8 cellular contexts compared by ENCODE assay signal in genomic region chr12:118052324-118053070, GRCh38. TPM values are rescaled to one million over a fixed set of nuclear protein-coding genes. Genes with fewer than 3 reads are reported as not detected.
A peak's percentile ranks its signal among the peaks of the same experiment; 100 is the strongest.
DNase-seq lines count a peak whose midpoint lies in the region; ATAC-seq and TF ChIP-seq lines count a peak whose summit lies in the region.

No MANE protein-coding gene starts in this region.

- H3K4me3 ChIP-seq in SJCRH30 (no peak overlapping the region), epithelial cell of proximal tubule (ENCODE audit: low read depth, low read length) (no peak overlapping the region), muscle layer of duodenum (ENCODE audit: low read depth in 1 of 2, low read length in 2 of 2) (no peak overlapping the region), vagina (no peak overlapping the region)

- intact Hi-C loops in vagina (cut with DNase I), result no loop called here

- TF ChIP-seq CTCF in epithelial cell of proximal tubule (conservative IDR thresholded peaks at IDR 0.05; ENCODE audit: low read depth, low read length) (no peak), vagina (IDR thresholded peaks at IDR 0.05) (no peak)

- H3K9me3 ChIP-seq in SJCRH30 (replicated peaks), result no peaks in the 10 kb centered on the region
- no peaks in the 10 kb centered on the region for H3K9me3 ChIP-seq in muscle layer of duodenum (ENCODE audit: control insufficient read depth in 1 of 2, low read length in 2 of 2)
- no peaks in the 10 kb centered on the region for H3K9me3 ChIP-seq in vagina

- ATAC-seq in HG02678 (IDR thresholded peaks at IDR 0.05; ENCODE audit: unreplicated experiment) (no peak), GM18909 (IDR thresholded peaks at IDR 0.05; ENCODE audit: poor library complexity, unreplicated experiment) (no peak)

- peaks cover 15% of the 10 kb centered on the region for H3K4me1 ChIP-seq in SJCRH30
- peaks cover 24 to 26% of the 10 kb centered on the region in 2 donors for H3K4me1 ChIP-seq in muscle layer of duodenum (ENCODE audit: control insufficient read depth in 1 of 2, insufficient read depth in 2 of 2, low read length in 2 of 2)
- H3K4me1 ChIP-seq in vagina, result peaks cover 32% of the 10 kb centered on the region

- in situ Hi-C loops in G401 (cut with HindIII; ENCODE audit: low sequenced_read_pairs), result no loop called here

- H3K36me3 ChIP-seq in SJCRH30 (peaks cover 21% of the 10 kb centered on the region), muscle layer of duodenum (ENCODE audit: control insufficient read depth in 1 of 2, insufficient read depth in 2 of 2, low read length in 2 of 2) (peaks cover 10 to 28% of the 10 kb centered on the region in 2 donors), vagina (peaks cover 0 to 24% of the 10 kb centered on the region in 2 donors)

- H3K27ac ChIP-seq in SJCRH30, result peak overlapping the region; percentile 37
- H3K27ac ChIP-seq in muscle layer of duodenum (ENCODE audit: low read length), result peak overlapping the region; percentile 77
- H3K27ac ChIP-seq in vagina, result peak overlapping the region; percentile 37

- DNase-seq in G401 (ENCODE audit: low spot score), result peak; percentile 27
- DNase-seq in SJCRH30, result peak; percentile 74 to 79
- peak; percentile 92 for DNase-seq in epithelial cell of proximal tubule (ENCODE audit: low read depth)
- no peak for DNase-seq in vagina (ENCODE audit: extremely low spot score in 2 of 2)
- no peak for DNase-seq in T-helper 9 cell

- TF ChIP-seq POLR2A in vagina (IDR thresholded peaks at IDR 0.05), result no peak

- H3K27me3 ChIP-seq in SJCRH30, result no peaks in the 10 kb centered on the region
- H3K27me3 ChIP-seq in muscle layer of duodenum (ENCODE audit: low read depth, low read length), result no peaks in the 10 kb centered on the region
- H3K27me3 ChIP-seq in vagina, result no peaks in the 10 kb centered on the region

RNA-seq across cellular contexts. Expression of gene WSB2, which starts 8.5 kb away (rescaled TPM):
- 120 and 139 TPM in 2 replicates for total RNA-seq in G401 (2014; rRNA removed; shearing (Covaris generic))
- total RNA-seq in SJCRH30 (2014; rRNA removed; shearing (Covaris generic)), result 102 and 104 TPM in 2 replicates
- total RNA-seq in epithelial cell of proximal tubule (79.6 and 129 TPM in 2 replicates), vagina (44.0 TPM)

RNA-seq across cellular contexts. Expression of gene RFC5, which starts 36.0 kb away (rescaled TPM):
- 61.6 and 64.0 TPM in 2 replicates for total RNA-seq in G401 (2014; rRNA removed; shearing (Covaris generic))
- total RNA-seq in SJCRH30 (2014; rRNA removed; shearing (Covaris generic)), result 64.9 and 70.8 TPM in 2 replicates
- total RNA-seq in epithelial cell of proximal tubule (31.0 and 62.1 TPM in 2 replicates), vagina (11.5 TPM)

RNA-seq across cellular contexts. Expression of gene VSIG10, which starts 51.3 kb away (rescaled TPM):
- 24.2 and 32.2 TPM in 2 replicates for total RNA-seq in G401 (2014; rRNA removed; shearing (Covaris generic))
- total RNA-seq in SJCRH30 (2014; rRNA removed; shearing (Covaris generic)), result 18.0 and 24.3 TPM in 2 replicates
- total RNA-seq in epithelial cell of proximal tubule (24.6 and 31.0 TPM in 2 replicates), vagina (31.2 TPM)

Comparison
In these comparisons a context has a peak if more than half of its experiments do, and no peak if none do; other contexts are left out.
1. DNase-seq: peak in G401 (single experiment), SJCRH30 (2 of 2) and epithelial cell of proximal tubule (single experiment); none in vagina (0 of 2) and T-helper 9 cell (single experiment).
2. Peak in every context shown above with its lines, with median percentiles within 50 percentile points of each other: H3K27ac ChIP-seq.